Comparison of ENCODE assay signal across 8 cellular contexts in the genomic region with DNA sequence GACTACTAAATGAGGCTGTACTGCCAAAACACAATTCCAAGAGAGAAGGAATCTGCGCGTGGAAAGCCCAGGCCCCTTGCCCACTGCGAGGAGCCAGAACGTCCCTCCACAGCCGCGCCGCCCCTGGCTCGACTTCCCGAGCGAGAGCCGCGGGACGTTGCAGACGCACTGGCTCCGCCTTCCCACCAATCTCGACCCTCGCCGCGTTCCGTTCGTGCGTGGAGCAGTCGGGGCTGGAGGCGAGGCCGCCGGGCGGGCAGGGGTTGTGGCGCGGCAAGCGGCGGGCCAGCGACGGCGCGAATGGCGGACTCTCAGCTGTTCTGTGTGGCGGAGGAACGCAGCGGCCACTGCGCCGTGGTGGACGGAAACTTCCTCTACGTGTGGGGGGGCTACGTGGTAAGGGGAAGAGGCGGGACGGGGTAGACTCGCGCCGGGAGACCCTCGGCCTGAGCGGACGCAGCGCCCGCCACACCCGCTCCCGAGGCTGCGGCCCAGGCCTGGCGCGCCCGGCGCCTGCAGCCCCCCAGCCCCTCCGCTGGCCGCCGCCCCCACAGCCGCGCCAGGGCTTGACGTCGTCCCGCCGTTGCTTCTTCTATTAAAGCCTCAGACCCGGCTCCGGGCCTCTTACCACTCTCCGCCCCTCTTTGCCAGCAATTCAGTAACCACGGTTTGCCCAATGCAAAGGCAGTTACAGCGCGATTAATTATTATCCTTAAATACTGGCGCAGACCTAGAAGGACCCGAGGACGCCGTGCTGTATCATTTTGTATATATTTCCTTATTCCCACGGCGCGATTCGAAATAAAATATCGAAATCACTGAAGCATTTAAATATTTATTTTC. TPM values are rescaled to one million over a fixed set of nuclear protein-coding genes. Genes with fewer than 3 reads are reported as not detected.
DNase-seq lines count a peak whose midpoint lies in the region; ATAC-seq and TF ChIP-seq lines count a peak whose summit lies in the region.

A gene with protein sequence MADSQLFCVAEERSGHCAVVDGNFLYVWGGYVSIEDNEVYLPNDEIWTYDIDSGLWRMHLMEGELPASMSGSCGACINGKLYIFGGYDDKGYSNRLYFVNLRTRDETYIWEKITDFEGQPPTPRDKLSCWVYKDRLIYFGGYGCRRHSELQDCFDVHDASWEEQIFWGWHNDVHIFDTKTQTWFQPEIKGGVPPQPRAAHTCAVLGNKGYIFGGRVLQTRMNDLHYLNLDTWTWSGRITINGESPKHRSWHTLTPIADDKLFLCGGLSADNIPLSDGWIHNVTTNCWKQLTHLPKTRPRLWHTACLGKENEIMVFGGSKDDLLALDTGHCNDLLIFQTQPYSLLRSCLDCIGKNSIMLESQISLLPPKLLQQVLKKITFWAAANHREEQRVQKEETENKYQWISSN (plus strand): TSS at position 226 of the 843 bp plus-strand sequence. CDS start 75 bp downstream, at position 301.

- no peak for TF ChIP-seq CTCF in BJ (IDR thresholded peaks at IDR 0.05; ENCODE audit: insufficient read depth, low read depth, low read length)

- H3K27me3 ChIP-seq in BJ (ENCODE audit: control insufficient read depth, insufficient read depth, low read length): no peaks in the 10 kb centered on the region

- ATAC-seq in GM19351 (IDR thresholded peaks at IDR 0.05; ENCODE audit: unreplicated experiment) (peak; percentile 62), HG03520 (IDR thresholded peaks at IDR 0.05; ENCODE audit: unreplicated experiment) (peak; percentile 50), memory B cell (ENCODE audit: low read depth) (peak; percentile 75)

- H3K27ac Mint-ChIP-seq in memory B cell: peak within 1 kb of the TSS; percentile 79

- no peaks in the 10 kb centered on the region for H3K9me3 Mint-ChIP-seq in memory B cell

- H3K36me3 ChIP-seq in BJ (ENCODE audit: control insufficient read depth, insufficient read depth, low read length): no peaks in the 10 kb centered on the region

- CTCF ChIA-PET in BJ (lab: Yijun Ruan, JAX): no interaction called here

- POLR2A ChIA-PET in BJ (lab: Charles Lee): interaction anchor here (1.0 kb wide), 1 partner anchor 74 kb away, joined by 3 read pairs; no protein-coding TSS in a partner anchor

- peaks cover 7% of the 10 kb centered on the region for H3K4me1 Mint-ChIP-seq in memory B cell

- H3K4me3 ChIP-seq in BJ (ENCODE audit: low read depth, low read length): peak within 1 kb of the TSS; percentile 73

- no peaks in the 10 kb centered on the region for H3K36me3 Mint-ChIP-seq in memory B cell

- H3K4me3 Mint-ChIP-seq in memory B cell: peak within 1 kb of the TSS; percentile 89

- DNase-seq in BJ (ENCODE audit: low read depth) (no peak), NCI-H774 (lab: John Stamatoyannopoulos, UW) (peak; percentile 43), memory B cell (ENCODE audit: low spot score in 2 of 2) (peak; percentile 56 to 64)
- DNase-seq in activated CD8-positive, alpha-beta memory T cell treated with anti-CD3 and anti-CD28 coated beads for 24 hours: peak; percentile 90
- DNase-seq in effector CD8-positive, alpha-beta T cell (lab: John Stamatoyannopoulos, UW): peak; percentile 66
- DNase-seq in stimulated activated CD4-positive, alpha-beta T cell treated with anti-CD3 and anti-CD28 coated beads, TNF-alpha, amount 100 ng/mL, for 48 hours (ENCODE audit: low read depth in 3 of 3): peak; percentile 38 to 65 (median 43)

- no peaks in the 10 kb centered on the region for H3K27me3 Mint-ChIP-seq in memory B cell

RNA-seq across cellular contexts. Expression of the gene that starts here (rescaled TPM):
- 0.25 and 0.82 TPM in 2 replicates for polyA plus RNA-seq in BJ (2011; rRNA removed)
- 0.26 and 0.47 TPM in 2 replicates for polyA minus RNA-seq in BJ (2011; rRNA and poly(A)+ RNA removed)
